ENCODE assay signal across 8 cellular contexts in the genomic region with DNA sequence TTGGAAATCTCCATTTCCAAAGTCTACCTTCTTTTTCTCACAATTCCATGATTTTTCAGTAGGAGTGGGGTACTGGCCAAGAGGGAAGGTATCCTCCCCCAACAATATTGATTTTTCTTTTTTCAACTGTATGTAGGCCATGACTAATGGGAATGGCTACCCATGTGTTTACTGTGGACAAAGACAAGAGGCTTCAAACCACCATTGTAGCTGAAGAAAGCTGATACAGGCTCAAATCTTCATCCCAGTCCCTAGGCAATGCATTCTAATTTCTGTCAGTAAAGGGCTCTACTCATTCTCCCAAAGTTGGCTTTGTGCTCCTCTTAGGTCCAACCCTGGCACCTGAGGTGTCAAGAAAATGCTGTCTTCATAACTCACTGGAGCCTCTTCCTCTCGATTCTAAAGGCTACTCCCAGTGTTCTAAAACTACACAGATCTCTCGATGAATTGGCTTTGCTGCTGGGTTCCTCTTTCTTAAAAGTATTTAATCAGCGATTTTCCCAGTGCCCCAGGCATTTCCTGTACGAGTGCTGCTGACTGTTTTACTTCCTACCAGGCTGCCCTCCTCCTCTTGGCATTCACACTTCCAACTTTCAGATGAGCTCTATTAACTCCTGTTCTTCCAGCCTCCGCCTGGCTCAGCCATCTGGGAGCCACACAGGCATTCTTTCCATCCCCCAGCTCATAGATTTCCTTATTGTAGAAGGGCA.
A peak's percentile ranks its signal among the peaks of the same experiment; 100 is the strongest.
DNase-seq lines count a peak whose midpoint lies in the region; ATAC-seq, FAIRE-seq and TF ChIP-seq lines count a peak whose summit lies in the region.
"Not testable (repeated sequence)": the region's sequence is repeated elsewhere in the genome, so short reads cannot be mapped to it uniquely, and the experiment has no call there.

No MANE protein-coding gene starts in this region.

- WGBS in heart left ventricle, 4 donors: no CpG with 5 or more reads among the region's 5 CpGs
- no CpG with 5 or more reads among the region's 5 CpGs for WGBS in right cardiac atrium
- no CpG with 5 or more reads among the region's 5 CpGs for WGBS in right lobe of liver (ENCODE audit: insufficient coverage, low coverage, low lambda C conversion rate, missing lambda C conversion rate)
- no CpG with 5 or more reads among the region's 5 CpGs for WGBS in pancreas, 2 donors
- no CpG with 5 or more reads among the region's 5 CpGs for WGBS in aorta, 2 donors

- CTCF ChIA-PET in PC-3 (lab: Charles Lee); WTC11 (lab: Charles Lee): not testable (repeated sequence)

- not testable (repeated sequence) for H3K4me1 Mint-ChIP-seq in WTC11

- H4K20me1 ChIP-seq in PC-3 (ENCODE audit: low read length): not testable (repeated sequence)

- not testable (repeated sequence) for H3K27me3 ChIP-seq in PC-3 (ENCODE audit: low read length); foreskin keratinocyte; heart left ventricle; right cardiac atrium (ENCODE audit: control insufficient read depth, insufficient read depth); right lobe of liver; pancreas; aorta (ENCODE audit: control insufficient read depth in 1 of 2, insufficient read depth in 2 of 2, low read length in 1 of 2)

- H3K36me3 ChIP-seq in PC-3 (ENCODE audit: low read depth, low read length); heart left ventricle; right lobe of liver; pancreas; aorta (ENCODE audit: control insufficient read depth in 1 of 2, insufficient read depth in 2 of 2, low read length in 1 of 2): not testable (repeated sequence)

- not testable (repeated sequence) for H3F3A ChIP-seq in PC-3 (ENCODE audit: low read length, unreplicated experiment)

- not testable (repeated sequence) for H3K4me2 ChIP-seq in PC-3 (ENCODE audit: low read length)

- not testable (repeated sequence) for H3K4me3 ChIP-seq in PC-3 (ENCODE audit: low read length); heart left ventricle; right cardiac atrium (ENCODE audit: low read length); right lobe of liver; pancreas; aorta (ENCODE audit: low read length in 2 of 2)

- H3K4me1 ChIP-seq in PC-3 (ENCODE audit: insufficient read depth, low read length); foreskin keratinocyte; heart left ventricle; right cardiac atrium (ENCODE audit: control insufficient read depth, insufficient read depth, low read length); right lobe of liver; pancreas; aorta (ENCODE audit: control insufficient read depth in 1 of 2, insufficient read depth in 2 of 2, low read length in 2 of 2): not testable (repeated sequence)

- not testable (repeated sequence) for FAIRE-seq in pancreas (lab: Jason Lieb, UNC)

- not testable (repeated sequence) for H3K36me3 Mint-ChIP-seq in WTC11

- ATAC-seq in PC-3 (peak; percentile 57), WTC11 (peak; percentile 32), foreskin keratinocyte (peak; percentile 40), heart left ventricle (peak in 3 of 4 donors; percentile 56 to 81 (median 74)), right cardiac atrium (peak; percentile 80 to 82), right lobe of liver (peak; percentile 48 to 70 (median 58)), pancreas (peak in 3 of 4 donors; percentile 57 to 73 (median 73)), aorta (ENCODE audit: low FRiP score) (peak; percentile 66)

- TF ChIP-seq POLR2A in heart left ventricle (IDR thresholded peaks at IDR 0.05); right lobe of liver (IDR thresholded peaks at IDR 0.05): not testable (repeated sequence)

- not testable (repeated sequence) for TF ChIP-seq CTCF in PC-3 (conservative IDR thresholded peaks at IDR 0.05; ENCODE audit: low read depth, low read length); WTC11 (IDR thresholded peaks at IDR 0.05); foreskin keratinocyte (conservative IDR thresholded peaks at IDR 0.05); heart left ventricle (IDR thresholded peaks at IDR 0.05); right lobe of liver (IDR thresholded peaks at IDR 0.05); pancreas (IDR thresholded peaks at IDR 0.05)

- H3K9me2 ChIP-seq in PC-3 (replicated peaks; ENCODE audit: low read length): not testable (repeated sequence)

- H3K9me3 ChIP-seq in PC-3 (ENCODE audit: low read length); heart left ventricle; right cardiac atrium (ENCODE audit: control insufficient read depth, low read length); right lobe of liver; pancreas; aorta (ENCODE audit: control insufficient read depth, low read length): not testable (repeated sequence)

- not testable (repeated sequence) for H3K27ac Mint-ChIP-seq in WTC11

- POLR2A ChIA-PET in PC-3 (lab: Charles Lee; ENCODE audit: unreplicated experiment); WTC11 (lab: Charles Lee): not testable (repeated sequence)

- H3K79me2 ChIP-seq in PC-3 (ENCODE audit: low read length): not testable (repeated sequence)

- not testable (repeated sequence) for H2AFZ ChIP-seq in PC-3 (ENCODE audit: low read length)

- H3K27ac ChIP-seq in PC-3 (ENCODE audit: low read length); foreskin keratinocyte; heart left ventricle; right cardiac atrium (ENCODE audit: low read length); right lobe of liver; pancreas; aorta (ENCODE audit: low read depth in 1 of 2, low read length in 2 of 2): not testable (repeated sequence)

- intact Hi-C loops in PC-3 (cut with micrococcal nuclease); heart left ventricle (cut with DNase I); right cardiac atrium (cut with DNase I); right lobe of liver (cut with DNase I); pancreas (cut with DNase I); aorta (cut with DNase I): not testable (repeated sequence)

- H3K9ac ChIP-seq in PC-3 (ENCODE audit: low read length): not testable (repeated sequence)

- H3K4me3 Mint-ChIP-seq in WTC11: not testable (repeated sequence)

- DNase-seq in PC-3; WTC11 (ENCODE audit: low spot score); foreskin keratinocyte; heart left ventricle; right cardiac atrium; right lobe of liver; pancreas; aorta: not testable (repeated sequence)

- not testable (repeated sequence) for H3K27me3 Mint-ChIP-seq in WTC11 (ENCODE audit: low read depth)

- BruUV-seq in PC-3 (replicated peaks; lab: Mats Ljungman, UMichigan): not testable (repeated sequence)

- not testable (repeated sequence) for H3K9me3 Mint-ChIP-seq in WTC11
